Comparison of ENCODE assay signal across 30 cellular contexts in genomic region chr16:70744366-70744765, GRCh38. TPM values are rescaled to one million over a fixed set of nuclear protein-coding genes. Genes with fewer than 3 reads are reported as not detected.
"Had no signal": no experiment of that assay in that cellular context is flagged by ENCODE, and none has a peak within 500 bp of the region (broad histone marks: within the 10 kb centered on the region; RNA-seq: fewer than 3 reads in every experiment).

No MANE protein-coding gene starts in this region.

- H3K9me3 Mint-ChIP-seq: activated B cell treated with CpG ODN at 0.5 μM for 24 hours; activated T-helper 1 cell treated with anti-CD3 and anti-CD28 coated beads, Interleukin-12 subunit alpha, Interleukin-12 subunit beta, Interleukin-2, Interleukin-4 antibody, amounts not matched to agents 30 ng/mL and 10 ng/mL and 1 ng/mL, durations not matched to agents 14 hours and 24 hours and 36 hours; effector memory CD8-positive, alpha-beta T cell; immature natural killer cell; natural killer cell; T-helper 2 cell treated with Interferon-gamma antibody and Interleukin-4, amounts not matched to agents 5 μg/mL and 100 μg/mL, for 36 hours had no signal

- H3K27me3 ChIP-seq: heart left ventricle, neural progenitor cell, stomach, tibial nerve had no signal

- H3K27me3 Mint-ChIP-seq: activated B cell treated with CpG ODN at 0.5 μM for 24 hours; effector memory CD8-positive, alpha-beta T cell; progenitor cell of endocrine pancreas; stimulated activated memory B cell treated with anti-CD40 and anti-IgM and Interleukin-4, amounts not matched to agents 10 μg/mL and 1 μg/mL and 100 μg/mL, for 72 hours had no signal

- H3K4me1 ChIP-seq: neural progenitor cell had no signal

- H3K36me3 ChIP-seq: neural progenitor cell had no signal

- H3K27ac ChIP-seq: neural progenitor cell had no signal

- H3K9ac ChIP-seq: neural progenitor cell had no signal

- H3K4me3 Mint-ChIP-seq: activated B cell treated with CpG ODN at 0.5 μM for 24 hours; activated T-helper 1 cell treated with anti-CD3 and anti-CD28 coated beads, Interleukin-12 subunit alpha, Interleukin-12 subunit beta, Interleukin-2, Interleukin-4 antibody, amounts not matched to agents 30 ng/mL and 10 ng/mL and 1 ng/mL, durations not matched to agents 14 hours and 24 hours and 36 hours; effector memory CD8-positive, alpha-beta T cell; immature natural killer cell; natural killer cell; neural progenitor cell; stimulated activated memory B cell treated with anti-CD40 and anti-IgM and Interleukin-4, amounts not matched to agents 10 μg/mL and 1 μg/mL and 100 μg/mL, for 72 hours; T-helper 2 cell treated with Interferon-gamma antibody and Interleukin-4, amounts not matched to agents 5 μg/mL and 100 μg/mL, for 36 hours had no signal

- ATAC-seq: effector memory CD8-positive, alpha-beta T cell; left colon; natural killer cell; stimulated activated memory B cell treated with anti-CD40 and anti-IgM and Interleukin-4, amounts not matched to agents 10 μg/mL and 1 μg/mL and 100 μg/mL, for 72 hours had no signal

- DNase-seq: activated B cell treated with CpG ODN at 0.5 μM for 24 hours; activated CD4-positive, alpha-beta T cell treated with anti-CD3 and anti-CD28 coated beads, Interleukin-2, amount 50 U/mL, for 4 hours; activated CD8-positive, alpha-beta memory T cell treated with anti-CD3 and anti-CD28 coated beads for 24 hours; activated effector memory CD4-positive, alpha-beta T cell treated with anti-CD3 and anti-CD28 coated beads, Interleukin-2, amount 50 U/mL, for 16 hours; activated naive CD4-positive, alpha-beta T cell treated with anti-CD3 and anti-CD28 coated beads, Interleukin-2, amount 50 U/mL, for 16 hours; activated T-cell treated with anti-CD3 and anti-CD28 coated beads, Interleukin-2, amount 50 U/mL, for 1 hour; amniotic stem cell; cortex of kidney; effector memory CD8-positive, alpha-beta T cell; erythroblast; hypothalamus; immature natural killer cell; kidney; left colon; midbrain; natural killer cell; retina; stimulated activated CD4-positive, alpha-beta T cell treated with anti-CD3 and anti-CD28 coated beads, Interleukin-1b, Interleukin-23, amount 100 ng/mL, for 48 hours; stimulated activated CD4-positive, alpha-beta T cell treated with anti-CD3 and anti-CD28 coated beads, Interleukin-4, amount 100 ng/mL, for 4 hours; stimulated activated CD8-positive, alpha-beta memory T cell treated with anti-CD3 and anti-CD28 coated beads, Interleukin-4, amount 100 ng/mL, for 48 hours; stomach; T-helper 1 cell had no signal

- H3K27ac Mint-ChIP-seq: activated B cell treated with CpG ODN at 0.5 μM for 24 hours; activated T-helper 1 cell treated with anti-CD3 and anti-CD28 coated beads, Interleukin-12 subunit alpha, Interleukin-12 subunit beta, Interleukin-2, Interleukin-4 antibody, amounts not matched to agents 30 ng/mL and 10 ng/mL and 1 ng/mL, durations not matched to agents 14 hours and 24 hours and 36 hours; effector memory CD8-positive, alpha-beta T cell; natural killer cell; neural progenitor cell; progenitor cell of endocrine pancreas; stimulated activated memory B cell treated with anti-CD40 and anti-IgM and Interleukin-4, amounts not matched to agents 10 μg/mL and 1 μg/mL and 100 μg/mL, for 72 hours; T-helper 2 cell treated with Interferon-gamma antibody and Interleukin-4, amounts not matched to agents 5 μg/mL and 100 μg/mL, for 36 hours had no signal

- H3K4me3 ChIP-seq: heart left ventricle, neural progenitor cell, smooth muscle cell, stomach, tibial nerve had no signal

- H3K9me3 ChIP-seq: heart left ventricle, stomach, tibial nerve had no signal

RNA-seq across cellular contexts. Expression of gene MTSS2, which starts 58.5 kb away (rescaled TPM):
- polyA plus RNA-seq: immature natural killer cell had no signal
